2 cellular contexts compared by ENCODE assay signal in genomic region chr1:171984262-171984661, GRCh38.
TF ChIP-seq lines count a peak whose summit lies in the region.

No MANE protein-coding gene starts in this region.

TF ChIP-seq in H1, 55 proteins besides CTCF, POLR2A, EP300 and RAD21:
- TF ChIP-seq FOSL1 (IDR thresholded peaks at IDR 0.05; ENCODE audit: insufficient read depth, low read depth, low read length) (no peak), SRF (IDR thresholded peaks at IDR 0.05; ENCODE audit: low read depth, low read length) (no peak), YY1 (IDR thresholded peaks at IDR 0.05; ENCODE audit: low read depth, low read length) (no peak), HDAC2 (IDR thresholded peaks at IDR 0.05; ENCODE audit: borderline replicate concordance in 1 of 2, low read depth in 2 of 2, low read length in 2 of 2) (no peak), ATF2 (IDR thresholded peaks at IDR 0.05; ENCODE audit: low read length) (no peak), EGR1 (IDR thresholded peaks at IDR 0.05; ENCODE audit: borderline replicate concordance, low read depth, low read length) (no peak), RNF2 (IDR thresholded peaks at IDR 0.05; ENCODE audit: borderline replicate concordance, low read depth, low read length, missing control alignments, poor library complexity, severe bottlenecking) (no peak), SIN3A (conservative IDR thresholded peaks at IDR 0.05 in 1 of 2, IDR thresholded peaks at IDR 0.05 in 1 of 2; ENCODE audit: low read depth in 1 of 2, low read length in 2 of 2) (no peak), SIRT6 (IDR thresholded peaks at IDR 0.05; ENCODE audit: low read length) (no peak), SIX5 (IDR thresholded peaks at IDR 0.05; ENCODE audit: low read depth, low read length) (no peak), HDAC6 (IDR thresholded peaks at IDR 0.05; ENCODE audit: low read depth, low read length) (no peak), CTBP2 (IDR thresholded peaks at IDR 0.05; ENCODE audit: borderline replicate concordance, insufficient read depth, insufficient read length, low read length) (no peak), CEBPB (IDR thresholded peaks at IDR 0.05; ENCODE audit: low read depth, low read length) (no peak), POLR2AphosphoS5 (IDR thresholded peaks at IDR 0.05; ENCODE audit: low read depth, low read length) (no peak), PHF8 (conservative IDR thresholded peaks at IDR 0.05; ENCODE audit: low read depth, low read length) (no peak)

TF ChIP-seq in HepG2, 621 proteins besides CTCF, POLR2A, EP300 and RAD21:
- no peak for TF ChIP-seq GRHL1 (CRISPR knock-in tag; conservative IDR thresholded peaks at IDR 0.05)
- TF ChIP-seq ZFP91 (CRISPR knock-in tag; IDR thresholded peaks at IDR 0.05; ENCODE audit: borderline replicate concordance): no peak
- TF ChIP-seq WIZ (CRISPR knock-in tag; IDR thresholded peaks at IDR 0.05): no peak
- TF ChIP-seq CEBPB (IDR thresholded peaks at IDR 0.05; ENCODE audit: borderline replicate concordance, low read depth, low read length): no peak
- no peak for TF ChIP-seq ZSCAN21 (CRISPR knock-in tag; IDR thresholded peaks at IDR 0.05; ENCODE audit: borderline replicate concordance)
- TF ChIP-seq ZNF746 (CRISPR knock-in tag; IDR thresholded peaks at IDR 0.05): no peak
- no peak for TF ChIP-seq ZBTB7B (CRISPR knock-in tag; IDR thresholded peaks at IDR 0.05)
- TF ChIP-seq HINFP (CRISPR knock-in tag; IDR thresholded peaks at IDR 0.05; ENCODE audit: low read depth): no peak
- no peak for TF ChIP-seq ZNF580 (CRISPR knock-in tag; IDR thresholded peaks at IDR 0.05; ENCODE audit: borderline replicate concordance, low read depth)
- no peak for TF ChIP-seq CERS6 (CRISPR knock-in tag; IDR thresholded peaks at IDR 0.05)
- TF ChIP-seq ZC3H13 (CRISPR knock-in tag; IDR thresholded peaks at IDR 0.05): no peak
- no peak for TF ChIP-seq ISX (CRISPR knock-in tag; conservative IDR thresholded peaks at IDR 0.05)
